6 cellular contexts compared by ENCODE assay signal in the genomic region with DNA sequence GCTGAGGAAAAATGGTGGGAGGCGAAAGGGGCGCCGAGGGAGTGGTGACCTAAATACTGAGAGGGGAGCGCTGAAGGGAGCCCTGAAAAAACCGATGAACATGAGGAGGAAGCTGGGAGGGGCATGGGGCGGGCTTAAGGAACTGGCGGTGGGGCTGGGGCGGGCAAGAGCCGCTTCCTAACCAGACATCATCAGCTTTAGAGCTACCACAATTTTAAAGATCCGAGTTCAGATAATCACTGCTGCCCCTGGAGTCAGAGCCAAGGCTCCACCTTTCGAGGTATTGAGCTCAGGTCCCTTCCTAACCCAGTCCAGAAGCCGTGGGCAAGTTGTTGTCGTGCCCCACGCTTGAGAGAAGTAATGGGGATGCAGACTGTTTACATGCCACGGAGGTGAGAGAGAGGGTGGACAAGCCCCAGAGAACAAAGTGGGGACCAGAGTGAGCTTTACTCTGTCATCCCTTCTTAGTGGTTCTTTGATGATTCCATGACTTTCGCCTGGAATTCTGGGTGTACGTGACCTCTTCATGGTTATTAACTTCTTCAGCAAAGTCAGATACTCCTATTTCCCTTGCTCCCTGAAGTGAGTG. TPM values are rescaled to one million over a fixed set of nuclear protein-coding genes. Genes with fewer than 3 reads are reported as not detected.
DNase-seq lines count a peak whose midpoint lies in the region; ATAC-seq and TF ChIP-seq lines count a peak whose summit lies in the region.

No MANE protein-coding gene starts in this region.

- ATAC-seq in GM18907 (IDR thresholded peaks at IDR 0.05; ENCODE audit: unreplicated experiment): peak; percentile 31
- ATAC-seq in HG03175 (IDR thresholded peaks at IDR 0.05; ENCODE audit: unreplicated experiment): peak; percentile 30
- peak; percentile 58 for ATAC-seq in omental fat pad (ENCODE audit: low FRiP score)

- no peaks in the 10 kb centered on the region for H3K36me3 ChIP-seq in breast epithelium

- no peaks in the 10 kb centered on the region for H3K9me3 ChIP-seq in breast epithelium

- intact Hi-C loops in breast epithelium (cut with DNase I; ENCODE audit: low total_unique reads): no loop called here

- DNase-seq in breast epithelium (ENCODE audit: low spot score in 2 of 2): no peak
- DNase-seq in omental fat pad (ENCODE audit: low spot score): no peak
- DNase-seq in HuH-7.5 (ENCODE audit: low spot score): no peak
- DNase-seq in T1000 (lab: John Stamatoyannopoulos, UW): no peak

- TF ChIP-seq POLR2A in breast epithelium (IDR thresholded peaks at IDR 0.05): no peak

- no peak for TF ChIP-seq CTCF in breast epithelium (IDR thresholded peaks at IDR 0.05)
- no peak for TF ChIP-seq CTCF in omental fat pad (IDR thresholded peaks at IDR 0.05)

- H3K4me3 ChIP-seq in breast epithelium: peak overlapping the region; percentile 67 to 93 (median 71)

- H3K27ac ChIP-seq in breast epithelium: peak overlapping the region; percentile 93 to 95

- no peaks in the 10 kb centered on the region for H3K27me3 ChIP-seq in breast epithelium

- peaks cover 0 to 17% of the 10 kb centered on the region in 2 donors for H3K4me1 ChIP-seq in breast epithelium

RNA-seq across cellular contexts. Expression of a gene that starts 0.4 kb away (rescaled TPM):
- total RNA-seq in breast epithelium (10 to 100 TPM; 13.1 to 28.5 (median 21.0) TPM), omental fat pad (10 to 100 TPM; 24.6 to 34.2 (median 28.6) TPM)

RNA-seq across cellular contexts. Expression of a gene that starts 0.7 kb away (rescaled TPM):
- 10 to 100 TPM; 54.7 to 64.3 (median 55.3) TPM for total RNA-seq in breast epithelium
- total RNA-seq in omental fat pad: 10 to 100 TPM; 43.8 to 62.7 (median 52.5) TPM

RNA-seq across cellular contexts. Expression of a gene that starts 11.2 kb away (rescaled TPM):
- total RNA-seq in breast epithelium: 10 to 100 TPM; 31.0 to 46.2 (median 36.1) TPM
- total RNA-seq in omental fat pad: 10 to 100 TPM; 37.2 to 46.7 (median 42.3) TPM

RNA-seq across cellular contexts. Expression of a gene that starts 24.5 kb away (rescaled TPM):
- 10 to 100 TPM; 21.9 to 50.6 (median 47.9) TPM for total RNA-seq in breast epithelium
- total RNA-seq in omental fat pad: 100 to 1,000 TPM in 3 of 4 donors, 10 to 100 TPM in 1; 35.0 to 616 (median 308) TPM
